24 cellular contexts compared by ENCODE assay signal in genomic region chr13:67094952-67095351, GRCh38.
"Had no signal": no experiment of that assay in that cellular context is flagged by ENCODE, and none has a peak within 500 bp of the region (broad histone marks: within the 10 kb centered on the region; RNA-seq: fewer than 3 reads in every experiment).

No MANE protein-coding gene starts in this region.

- H3K36me3 ChIP-seq: right lobe of liver, upper lobe of left lung, WERI-Rb-1 had no signal

- H2AFZ ChIP-seq: parathyroid adenoma had no signal

- H3K4me1 ChIP-seq: foreskin keratinocyte, parathyroid adenoma, right lobe of liver, upper lobe of left lung had no signal

- H3K27me3 ChIP-seq: foreskin keratinocyte, right lobe of liver, upper lobe of left lung had no signal

- H3K9ac ChIP-seq: parathyroid adenoma had no signal

- H3K4me3 ChIP-seq: right lobe of liver, upper lobe of left lung had no signal

- FAIRE-seq: small intestine had no signal

- H3K27ac ChIP-seq: foreskin keratinocyte, parathyroid adenoma, right lobe of liver, upper lobe of left lung, WERI-Rb-1 had no signal

- DNase-seq: activated CD4-positive, alpha-beta T cell treated with anti-CD3 and anti-CD28 coated beads, Interleukin-2, amount 10 ng/mL, durations not matched to agents 7 days and 5 days; activated CD4-positive, CD25-positive, alpha-beta regulatory T cell treated with anti-CD3 and anti-CD28 coated beads, Interleukin-2, amount 50 U/mL, for 72 hours; activated CD8-positive, alpha-beta memory T cell treated with anti-CD3 and anti-CD28 coated beads, Interleukin-2, amount 10 ng/mL, durations not matched to agents 7 days and 5 days; activated CD8-positive, alpha-beta T cell treated with anti-CD3 and anti-CD28 coated beads for 36 hours; activated gamma-delta T cell; activated naive CD4-positive, alpha-beta T cell treated with anti-CD3 and anti-CD28 coated beads, Interleukin-2, amount 50 U/mL, for 16 hours; activated naive CD8-positive, alpha-beta T cell treated with anti-CD3 and anti-CD28 coated beads, Interleukin-2, amount 50 U/mL, for 24 hours; activated T-cell treated with anti-CD3 and anti-CD28 coated beads for 4 hours; aorta; cerebellar nuclear complex; effector CD8-positive, alpha-beta T cell; erythroblast; foreskin keratinocyte; hippocampal formation; left cardiac atrium; nephron progenitor cell; right lobe of liver; small intestine; stimulated activated CD4-positive, alpha-beta T cell treated with anti-CD3 and anti-CD28 coated beads, Interleukin-2, amount 100 ng/mL, for 24 hours; T-cell; upper lobe of left lung; WERI-Rb-1 had no signal

- H3K9me3 ChIP-seq: right lobe of liver, upper lobe of left lung had no signal

- ATAC-seq: activated CD8-positive, alpha-beta memory T cell treated with anti-CD3 and anti-CD28 coated beads, Interleukin-2, amount 10 ng/mL, durations not matched to agents 7 days and 5 days; activated CD8-positive, alpha-beta T cell treated with anti-CD3 and anti-CD28 coated beads for 36 hours; activated naive CD8-positive, alpha-beta T cell treated with anti-CD3 and anti-CD28 coated beads, Interleukin-2, amount 50 U/mL, for 24 hours; foreskin keratinocyte; left cardiac atrium; right lobe of liver; stimulated activated memory B cell treated with anti-CD40 and anti-IgM and Interleukin-4, amounts not matched to agents 10 μg/mL and 1 μg/mL and 100 μg/mL, for 72 hours; T-cell had no signal
